In the genomic region with DNA sequence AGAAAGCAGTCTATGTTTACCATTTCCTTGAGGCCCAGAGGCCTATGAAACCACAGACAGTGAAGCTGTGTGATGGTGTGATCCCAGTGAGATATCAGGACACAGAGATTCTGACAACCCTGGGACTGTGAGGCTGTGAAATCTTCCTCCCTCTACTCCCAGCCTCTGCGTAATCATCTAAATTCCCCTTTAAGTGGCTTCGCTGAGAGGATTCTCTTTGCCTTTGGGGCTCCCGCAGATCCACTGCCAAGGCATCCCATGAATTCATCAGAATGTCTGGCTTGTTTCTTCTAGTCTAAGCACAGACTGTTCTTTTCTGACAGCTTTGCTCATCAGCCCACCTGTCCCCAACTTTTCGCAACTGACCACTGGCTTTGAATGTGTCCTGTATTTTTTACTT, we compare ENCODE assay signal across 1 cellular context.
TF ChIP-seq lines count a peak whose summit lies in the region.

No MANE protein-coding gene starts in this region.

TF ChIP-seq in IMR-90, 13 proteins besides CTCF, POLR2A, EP300 and RAD21 (continued from another document):
- TF ChIP-seq BHLHE40 (IDR thresholded peaks at IDR 0.05; ENCODE audit: low read depth, low read length) (no peak), NFE2L2 (IDR thresholded peaks at IDR 0.05; ENCODE audit: low read depth, low read length) (no peak), USF2 (IDR thresholded peaks at IDR 0.05; ENCODE audit: low read depth, low read length) (no peak), MAZ (IDR thresholded peaks at IDR 0.05; ENCODE audit: borderline replicate concordance, low read depth, low read length) (no peak), MAFK (IDR thresholded peaks at IDR 0.05; ENCODE audit: low read depth, low read length) (no peak)
TF ChIP-seq in IMR-90: peak in this region for 0.
